Comparison of ENCODE assay signal across 18 cellular contexts in genomic region chr2:12457831-12458230, GRCh38.
A peak's percentile ranks its signal among the peaks of the same experiment; 100 is the strongest.
DNase-seq lines count a peak whose midpoint lies in the region; ATAC-seq and TF ChIP-seq lines count a peak whose summit lies in the region.
"Had no signal": no experiment of that assay in that cellular context is flagged by ENCODE, and none has a peak within 500 bp of the region (broad histone marks: within the 10 kb centered on the region; RNA-seq: fewer than 3 reads in every experiment).

No MANE protein-coding gene starts in this region.

- DNase-seq in left ventricle myocardium inferior (no peak), cardiac septum (ENCODE audit: low spot score) (no peak), SHP77 treated with DMSO at 0.1 percent for 48 hours (lab: John Stamatoyannopoulos, UW) (peak; percentile 62), left lung (no peak), NOMO-1 treated with DMSO at 0.1 percent for 48 hours (lab: John Stamatoyannopoulos, UW; ENCODE audit: unreplicated experiment) (no peak), NCI-H2196 (lab: John Stamatoyannopoulos, UW; ENCODE audit: unreplicated experiment) (no peak), iPS-NIHi7 (ENCODE audit: extremely low spot score) (no peak)
- DNase-seq: DMS79; foreskin keratinocyte; KG1; NCI-H1436; NCI-H526; Right ventricle myocardium superior; small intestine; stimulated activated naive CD8-positive, alpha-beta T cell treated with anti-CD3 and anti-CD28 coated beads, Interleukin-15, Interleukin-2, amounts not matched to agents 100 U/mL and 50 U/mL, for 24 hours; T1000 had no signal

- H3K9me3 ChIP-seq in left ventricle myocardium inferior (replicated peaks) (peaks cover 11% of the 10 kb centered on the region), left lung (no peaks in the 10 kb centered on the region)

- ATAC-seq in left lung (peak; percentile 59), GM19324 (IDR thresholded peaks at IDR 0.05; ENCODE audit: low FRiP score, unreplicated experiment) (no peak)
- ATAC-seq: foreskin keratinocyte; HCT116; stimulated activated naive CD8-positive, alpha-beta T cell treated with anti-CD3 and anti-CD28 coated beads, Interleukin-15, Interleukin-2, amounts not matched to agents 100 U/mL and 50 U/mL, for 24 hours had no signal

- no peaks in the 10 kb centered on the region for H3K36me3 ChIP-seq in left ventricle myocardium inferior
- no peaks in the 10 kb centered on the region for H3K36me3 ChIP-seq in left lung

- intact Hi-C loops in left ventricle myocardium inferior (cut with micrococcal nuclease): no loop called here
- intact Hi-C loops in cardiac septum (cut with DNase I): no loop called here
- intact Hi-C loops in left lung (cut with DNase I): no loop called here

- H3K4me1 ChIP-seq in left ventricle myocardium inferior (peaks cover 14% of the 10 kb centered on the region), left lung (peaks cover 12 to 23% of the 10 kb centered on the region in 2 donors)
- H3K4me1 ChIP-seq: foreskin keratinocyte had no signal

- no peaks in the 10 kb centered on the region for H3K27me3 ChIP-seq in left ventricle myocardium inferior (ENCODE audit: low read depth)
- H3K27me3 ChIP-seq in left lung: no peaks in the 10 kb centered on the region
- H3K27me3 ChIP-seq: foreskin keratinocyte had no signal

- peak overlapping the region; percentile 79 for H3K27ac ChIP-seq in left ventricle myocardium inferior (replicated peaks)
- peak overlapping the region; percentile 71 to 93 for H3K27ac ChIP-seq in left lung

- TF ChIP-seq CTCF in left ventricle myocardium inferior (IDR thresholded peaks at IDR 0.05; ENCODE audit: borderline replicate concordance) (no peak), left lung (IDR thresholded peaks at IDR 0.05) (no peak)

- H3K4me3 ChIP-seq in left ventricle myocardium inferior (no peak overlapping the region), left lung (no peak overlapping the region)
